Comparison of ENCODE assay signal across 1 cellular context in the genomic region with DNA sequence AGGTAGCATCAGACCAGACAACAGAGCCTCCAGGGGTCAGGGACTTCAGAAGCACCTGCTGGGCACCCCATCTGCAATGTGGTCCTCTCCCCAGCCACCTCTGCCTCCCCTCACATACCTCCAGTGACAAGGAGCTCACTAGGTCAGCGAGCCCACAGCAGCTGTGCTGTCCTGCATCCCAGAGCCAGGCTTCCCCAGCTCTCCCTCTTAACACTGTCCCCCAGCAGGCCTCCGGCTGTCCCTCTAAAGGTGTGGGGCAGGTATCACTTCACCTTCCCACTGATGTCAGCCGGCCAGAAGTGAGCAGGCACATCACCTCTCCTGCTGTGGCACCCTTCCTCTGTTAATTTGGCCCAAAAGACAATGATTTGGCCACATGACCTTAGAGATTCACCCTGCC.
TF ChIP-seq lines count a peak whose summit lies in the region.

No MANE protein-coding gene starts in this region.

TF ChIP-seq in SK-N-SH, 30 proteins besides CTCF, POLR2A, EP300 and RAD21 (continued from another document):
- TF ChIP-seq TEAD4 (IDR thresholded peaks at IDR 0.05; ENCODE audit: borderline replicate concordance, insufficient read depth) (no peak), MXI1 (IDR thresholded peaks at IDR 0.05; ENCODE audit: low read depth, low read length) (no peak), ELF1 (IDR thresholded peaks at IDR 0.05) (no peak), POLR2AphosphoS5 (IDR thresholded peaks at IDR 0.05; ENCODE audit: low read depth, low read length) (no peak), USF1 (IDR thresholded peaks at IDR 0.05; ENCODE audit: borderline replicate concordance, low read depth) (no peak)
